In genomic region chr7:105013283-105013817, GRCh38 we compare ENCODE assay signal across 8 cellular contexts. TPM values are rescaled to one million over a fixed set of nuclear protein-coding genes. Genes with fewer than 3 reads are reported as not detected.
DNase-seq lines count a peak whose midpoint lies in the region; ATAC-seq, FAIRE-seq and TF ChIP-seq lines count a peak whose summit lies in the region.

No MANE protein-coding gene starts in this region.

- ATAC-seq in HG02840 (IDR thresholded peaks at IDR 0.05; ENCODE audit: low FRiP score, unreplicated experiment) (peak; percentile 33), T-helper 17 cell (peak; percentile 55), HG03469 (IDR thresholded peaks at IDR 0.05; ENCODE audit: unreplicated experiment) (no peak)

- in situ Hi-C loops in GM13976 (cut with MboI; ENCODE audit: low sequenced_read_pairs, unreplicated experiment): no loop called here

- H3K9me2 ChIP-seq in hepatocyte (replicated peaks; ENCODE audit: insufficient read depth): no peaks in the 10 kb centered on the region

- H3K27ac Mint-ChIP-seq in T-helper 17 cell (peak overlapping the region; percentile 100), astrocyte (ENCODE audit: unreplicated experiment) (peak overlapping the region; percentile 100)

- peaks cover 49% of the 10 kb centered on the region for H3K4me1 Mint-ChIP-seq in T-helper 17 cell
- H3K4me1 Mint-ChIP-seq in astrocyte (ENCODE audit: low read depth, unreplicated experiment): peaks cover 9% of the 10 kb centered on the region

- peak overlapping the region; percentile 100 for H3K27ac ChIP-seq in astrocyte (ENCODE audit: low read depth, low read length)
- peak overlapping the region; percentile 100 for H3K27ac ChIP-seq in hepatocyte

- H3K4me3 Mint-ChIP-seq in T-helper 17 cell (peak overlapping the region; percentile 98), astrocyte (ENCODE audit: unreplicated experiment) (peak overlapping the region; percentile 99)

- H4K20me1 ChIP-seq in astrocyte (ENCODE audit: insufficient read depth, low read length): peaks cover 50% of the 10 kb centered on the region
- peaks cover 28% of the 10 kb centered on the region for H4K20me1 ChIP-seq in hepatocyte (ENCODE audit: insufficient read depth, poor library complexity, severe bottlenecking)

- peak; percentile 86 for DNase-seq in GM13976 (ENCODE audit: low spot score)
- DNase-seq in NCI-H146 (lab: John Stamatoyannopoulos, UW): peak; percentile 91
- DNase-seq in T-helper 17 cell: peak; percentile 73 to 92 (median 86)
- peak; percentile 84 for DNase-seq in astrocyte (ENCODE audit: low read depth)
- peak; percentile 97 for DNase-seq in hepatocyte (ENCODE audit: low spot score)
- DNase-seq in renal cortical epithelial cell (ENCODE audit: low read depth): peak; percentile 85

- TF ChIP-seq CTCF in GM13976 (IDR thresholded peaks at IDR 0.05; ENCODE audit: borderline replicate concordance, control extremely low read depth, extremely low read depth, insufficient read depth, missing control alignments) (peak; percentile 26), astrocyte (IDR thresholded peaks at IDR 0.05; ENCODE audit: insufficient read depth, low read depth, low read length) (peak; percentile 32), hepatocyte (IDR thresholded peaks at IDR 0.05; ENCODE audit: poor library complexity) (peak; percentile 44)

- H3K27me3 ChIP-seq in astrocyte (ENCODE audit: insufficient read depth, low read length): no peaks in the 10 kb centered on the region
- no peaks in the 10 kb centered on the region for H3K27me3 ChIP-seq in hepatocyte

- H3K36me3 Mint-ChIP-seq in T-helper 17 cell (ENCODE audit: low read depth) (peaks cover 11% of the 10 kb centered on the region), astrocyte (ENCODE audit: low read depth, unreplicated experiment) (peaks cover 8% of the 10 kb centered on the region)

- H3K9me3 Mint-ChIP-seq in astrocyte (ENCODE audit: unreplicated experiment): no peaks in the 10 kb centered on the region

- H3K4me2 ChIP-seq in astrocyte (ENCODE audit: low read length): peak overlapping the region; percentile 97
- H3K4me2 ChIP-seq in hepatocyte: peak overlapping the region; percentile 74

- H3K4me1 ChIP-seq in astrocyte (ENCODE audit: insufficient read depth, low read length) (peaks cover 17% of the 10 kb centered on the region), hepatocyte (ENCODE audit: insufficient read depth) (peaks cover 20% of the 10 kb centered on the region)

- peak overlapping the region; percentile 100 for H3K9ac ChIP-seq in astrocyte (ENCODE audit: low read length)

- no peak overlapping the region for H2AFZ ChIP-seq in astrocyte (ENCODE audit: low read depth, low read length)
- H2AFZ ChIP-seq in hepatocyte: no peak overlapping the region

- H3K27me3 Mint-ChIP-seq in T-helper 17 cell (peaks cover 5% of the 10 kb centered on the region), astrocyte (ENCODE audit: low read depth, unreplicated experiment) (no peaks in the 10 kb centered on the region)

- WGBS in hepatocyte (ENCODE audit: low lambda C conversion rate, missing lambda C conversion rate): under 1% methylated on average over 30 of the region's 34 CpGs

- H3K79me2 ChIP-seq in astrocyte (ENCODE audit: insufficient read depth, low read length) (peaks cover 47% of the 10 kb centered on the region), hepatocyte (peaks cover 83% of the 10 kb centered on the region)

- peak overlapping the region; percentile 86 for H3K4me3 ChIP-seq in astrocyte (ENCODE audit: insufficient read depth, low read depth, low read length)
- peak overlapping the region; percentile 60 for H3K4me3 ChIP-seq in hepatocyte

- H3K9me3 ChIP-seq in T-helper 17 cell (ENCODE audit: control insufficient read depth, low read length, poor library complexity, severe bottlenecking) (no peaks in the 10 kb centered on the region), astrocyte (ENCODE audit: insufficient read depth, low read depth, low read length) (no peaks in the 10 kb centered on the region), hepatocyte (ENCODE audit: low read depth) (no peaks in the 10 kb centered on the region)

- no peaks in the 10 kb centered on the region for H3K36me3 ChIP-seq in astrocyte (ENCODE audit: insufficient read depth, low read length)
- no peaks in the 10 kb centered on the region for H3K36me3 ChIP-seq in hepatocyte (replicated peaks; ENCODE audit: insufficient read depth, low read depth)

- FAIRE-seq in astrocyte (lab: Jason Lieb, UNC): no peak

RNA-seq across cellular contexts. Expression of gene KMT2E, which starts 0.7 kb away (rescaled TPM):
- total RNA-seq in T-helper 17 cell: 100 to 1,000 TPM; 285 to 301 TPM
- 57.4 and 62.5 TPM in 2 replicates for total RNA-seq in astrocyte
- 65.8 and 69.7 TPM in 2 replicates for total RNA-seq in hepatocyte
- 70.8 and 80.7 TPM in 2 replicates for polyA plus RNA-seq in hepatocyte
- total RNA-seq in renal cortical epithelial cell: 54.0 and 139 TPM in 2 replicates
